In the genomic region with DNA sequence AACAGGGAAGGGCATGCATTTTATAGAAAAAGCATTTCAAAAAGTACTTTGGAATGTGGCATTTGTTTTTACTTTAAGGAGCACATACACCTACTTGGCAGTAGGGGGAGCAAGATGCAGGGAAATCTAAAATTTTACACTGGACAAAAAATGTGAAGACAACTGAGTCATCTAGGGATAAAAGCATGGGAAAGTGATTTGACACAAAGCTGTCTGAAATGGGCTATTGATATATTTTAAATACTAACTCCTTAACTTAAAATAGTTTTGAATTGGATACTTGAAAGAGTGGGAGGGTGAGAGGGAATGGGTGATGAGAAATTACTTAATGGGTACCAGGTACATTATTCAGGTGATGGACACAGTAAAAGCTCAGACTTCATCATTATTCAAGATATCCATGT, we compare ENCODE assay signal across 8 cellular contexts. TPM values are rescaled to one million over a fixed set of nuclear protein-coding genes. Genes with fewer than 3 reads are reported as not detected.
DNase-seq lines count a peak whose midpoint lies in the region; ATAC-seq and TF ChIP-seq lines count a peak whose summit lies in the region.

No MANE protein-coding gene starts in this region.

- no peaks in the 10 kb centered on the region for H3K9me3 Mint-ChIP-seq in natural killer cell
- H3K9me3 Mint-ChIP-seq in natural killer cell treated with Interleukin-12 subunit alpha and Interleukin-12 subunit beta and Interleukin-15 and Interleukin-18, amount 100 ng/mL, for 72 hours = no peaks in the 10 kb centered on the region

- TF ChIP-seq CTCF in natural killer cell (IDR thresholded peaks at IDR 0.05) (peak; percentile 89), epithelial cell of proximal tubule (conservative IDR thresholded peaks at IDR 0.05; ENCODE audit: low read depth, low read length) (peak; percentile 86)

- peaks cover 12 to 35% of the 10 kb centered on the region in 2 donors for H3K27me3 Mint-ChIP-seq in natural killer cell (ENCODE audit: low read depth in 2 of 2)
- peaks cover 15 to 22% of the 10 kb centered on the region in 2 donors for H3K27me3 Mint-ChIP-seq in natural killer cell treated with Interleukin-12 subunit alpha and Interleukin-12 subunit beta and Interleukin-15 and Interleukin-18, amount 100 ng/mL, for 72 hours

- H3K36me3 Mint-ChIP-seq in natural killer cell = no peaks in the 10 kb centered on the region
- no peaks in the 10 kb centered on the region for H3K36me3 Mint-ChIP-seq in natural killer cell treated with Interleukin-12 subunit alpha and Interleukin-12 subunit beta and Interleukin-15 and Interleukin-18, amount 100 ng/mL, for 72 hours

- intact Hi-C loops in natural killer cell (cut with micrococcal nuclease) = loop anchor here (1.0 kb wide), 3 partner anchors 436 to 642 kb away; no protein-coding TSS in a partner anchor

- DNase-seq in natural killer cell (no peak), OCI-M1 (lab: John Stamatoyannopoulos, UW) (peak; percentile 22), epithelial cell of proximal tubule (ENCODE audit: low read depth) (peak; percentile 15), renal cortical epithelial cell (ENCODE audit: low read depth) (peak; percentile 48), activated T-cell treated with anti-CD3 and anti-CD28 coated beads for 4 hours (no peak)
- no peak for DNase-seq in natural killer cell treated with Interleukin-12 subunit alpha and Interleukin-12 subunit beta and Interleukin-15 and Interleukin-18, amount 100 ng/mL, for 72 hours (ENCODE audit: low spot score)

- H3K4me1 Mint-ChIP-seq in natural killer cell = no peaks in the 10 kb centered on the region
- no peaks in the 10 kb centered on the region for H3K4me1 Mint-ChIP-seq in natural killer cell treated with Interleukin-12 subunit alpha and Interleukin-12 subunit beta and Interleukin-15 and Interleukin-18, amount 100 ng/mL, for 72 hours (ENCODE audit: low read depth in 2 of 2)

- H3K4me3 Mint-ChIP-seq in natural killer cell = no peak overlapping the region
- H3K4me3 Mint-ChIP-seq in natural killer cell treated with Interleukin-12 subunit alpha and Interleukin-12 subunit beta and Interleukin-15 and Interleukin-18, amount 100 ng/mL, for 72 hours = no peak overlapping the region

- ATAC-seq in natural killer cell (peak in 1 of 3 donors; percentile 35), GM21723 (IDR thresholded peaks at IDR 0.05; ENCODE audit: unreplicated experiment) (no peak), GM18909 (IDR thresholded peaks at IDR 0.05; ENCODE audit: poor library complexity, unreplicated experiment) (no peak)
- no peak for ATAC-seq in natural killer cell treated with Interleukin-12 subunit alpha and Interleukin-12 subunit beta and Interleukin-15 and Interleukin-18, amount 100 ng/mL, for 72 hours

- no peak overlapping the region for H3K27ac Mint-ChIP-seq in natural killer cell
- H3K27ac Mint-ChIP-seq in natural killer cell treated with Interleukin-12 subunit alpha and Interleukin-12 subunit beta and Interleukin-15 and Interleukin-18, amount 100 ng/mL, for 72 hours = no peak overlapping the region

- no peak overlapping the region for H3K4me3 ChIP-seq in epithelial cell of proximal tubule (ENCODE audit: low read depth, low read length)

RNA-seq across cellular contexts. Expression of gene TMEM200C, which starts 15.8 kb away (rescaled TPM):
- total RNA-seq in natural killer cell (not detected), epithelial cell of proximal tubule (0.29 and 0.92 TPM in 2 replicates), renal cortical epithelial cell (0.30 and 0.69 TPM in 2 replicates)
- total RNA-seq in natural killer cell treated with Interleukin-12 subunit alpha and Interleukin-12 subunit beta and Interleukin-15 and Interleukin-18, amount 100 ng/mL, for 72 hours = not detected

Comparison
In these comparisons a context has a peak if more than half of its experiments do, and no peak if none do; other contexts are left out.
1. DNase-seq: peak in OCI-M1 (single experiment), epithelial cell of proximal tubule (single experiment) and renal cortical epithelial cell (single experiment); none in natural killer cell (single experiment), natural killer cell treated with Interleukin-12 subunit alpha and Interleukin-12 subunit beta and Interleukin-15 and Interleukin-18, amount 100 ng/mL, for 72 hours (single experiment) and activated T-cell treated with anti-CD3 and anti-CD28 coated beads for 4 hours (single experiment).